ENCODE assay signal across 2 cellular contexts in the genomic region with DNA sequence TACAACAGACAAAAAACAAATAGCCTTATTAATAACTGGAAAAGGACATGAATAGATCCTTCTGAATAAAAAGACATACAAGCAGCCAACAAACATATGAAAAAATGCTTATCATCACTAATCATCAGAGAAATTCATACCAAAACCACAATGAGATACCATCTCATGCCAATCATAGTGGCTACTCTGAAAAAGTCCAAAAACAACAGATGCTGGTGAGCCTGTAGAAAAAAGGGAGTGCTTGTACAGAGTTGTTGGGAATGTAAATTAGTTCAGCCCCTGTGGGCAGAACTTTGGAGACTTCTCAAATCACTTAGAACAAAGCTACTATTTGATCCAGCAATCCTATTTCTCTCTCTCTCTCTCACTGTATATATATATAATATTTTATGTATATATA. TPM values are rescaled to one million over a fixed set of nuclear protein-coding genes. Genes with fewer than 3 reads are reported as not detected.
"Had no signal": no experiment of that assay in that cellular context is flagged by ENCODE, and none has a peak within 500 bp of the region (broad histone marks: within the 10 kb centered on the region; RNA-seq: fewer than 3 reads in every experiment).

No MANE protein-coding gene starts in this region.

RNA-seq across cellular contexts. Expression of gene OR4Q3, which starts 8.9 kb away (rescaled TPM):
- total RNA-seq: G401, GM12878 had no signal
- polyA plus RNA-seq: GM12878 had no signal

RNA-seq across cellular contexts. Expression of gene OR4M1, which starts 21.0 kb away (rescaled TPM):
- total RNA-seq: G401, GM12878 had no signal
- polyA plus RNA-seq: GM12878 had no signal

RNA-seq across cellular contexts. Expression of gene OR11H2, which starts 38.6 kb away (rescaled TPM):
- total RNA-seq: G401, GM12878 had no signal
- polyA plus RNA-seq: GM12878 had no signal

RNA-seq across cellular contexts. Expression of gene OR4N2, which starts 51.3 kb away (rescaled TPM):
- total RNA-seq: G401, GM12878 had no signal
- polyA plus RNA-seq: GM12878 had no signal
